Comparison of ENCODE assay signal across 8 cellular contexts in the genomic region with DNA sequence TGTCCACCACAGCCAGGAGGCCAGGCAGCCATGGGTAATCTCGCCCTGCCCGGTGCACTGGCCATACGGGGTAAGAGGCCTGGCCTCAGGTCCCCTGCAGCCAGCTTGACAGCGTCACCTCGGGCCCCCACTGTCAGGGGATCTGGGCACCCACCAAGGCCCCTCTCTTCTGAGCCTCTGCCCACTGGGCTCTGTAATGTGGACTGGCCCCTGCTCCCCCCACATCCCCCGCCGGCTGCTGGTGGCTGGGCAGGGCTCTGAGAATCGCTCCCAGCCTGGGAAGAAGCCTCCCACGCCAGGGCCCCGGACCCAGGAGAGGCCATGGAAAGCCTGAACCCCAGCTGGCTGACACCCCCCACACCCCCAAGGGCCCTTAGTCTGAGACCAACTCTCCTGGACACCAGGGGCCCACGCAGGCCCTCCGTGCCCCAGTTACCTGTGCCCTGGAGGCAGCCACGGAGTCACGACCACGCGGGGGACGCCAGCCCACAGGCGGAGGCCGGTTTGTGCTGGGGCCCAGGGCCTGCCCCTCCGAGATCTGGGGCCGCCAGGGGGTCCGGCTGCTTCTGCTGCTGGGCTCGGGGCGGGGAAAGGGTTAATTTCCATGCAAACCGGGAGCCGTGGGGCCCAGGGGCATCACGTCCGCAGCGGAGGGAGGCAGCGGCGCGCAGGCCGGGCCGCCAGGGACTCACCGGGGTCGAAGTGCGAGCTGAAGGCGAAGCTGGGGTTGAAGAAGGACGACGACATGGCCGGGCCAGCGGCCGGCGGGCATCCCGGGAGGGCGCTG. TPM values are rescaled to one million over a fixed set of nuclear protein-coding genes. Genes with fewer than 3 reads are reported as not detected.
A peak's percentile ranks its signal among the peaks of the same experiment; 100 is the strongest.
DNase-seq lines count a peak whose midpoint lies in the region; ATAC-seq and TF ChIP-seq lines count a peak whose summit lies in the region.

Gene PVALEF, plus strand, starts transcription at position 262 of the 787 bp plus-strand sequence. CDS start 15,720 bp downstream, outside the sequence.

- H3K36me3 Mint-ChIP-seq in T-helper 2 cell treated with Interferon-gamma antibody and Interleukin-4, amounts not matched to agents 5 μg/mL and 100 μg/mL, for 36 hours (ENCODE audit: low read depth): no peaks in the 10 kb centered on the region

- H3K18ac ChIP-seq in neuronal stem cell (ENCODE audit: low read length): peak within 1 kb of the TSS; percentile 98

- peak within 1 kb of the TSS; percentile 71 for H2BK5ac ChIP-seq in neuronal stem cell (ENCODE audit: low read length)

- H2AFZ ChIP-seq in neuronal stem cell (ENCODE audit: low read length): peak within 1 kb of the TSS; percentile 92

- H4K91ac ChIP-seq in neuronal stem cell (ENCODE audit: low read depth, low read length, poor library complexity): peak within 1 kb of the TSS; percentile 95

- peak within 1 kb of the TSS; percentile 100 for H2BK120ac ChIP-seq in neuronal stem cell (ENCODE audit: low read depth, low read length)

- H3K4me2 ChIP-seq in neuronal stem cell (ENCODE audit: insufficient read depth, low read length, poor library complexity, severe bottlenecking): peak within 1 kb of the TSS; percentile 86

- peaks cover 0 to 11% (median 2%) of the 10 kb centered on the region in 3 experiments for H3K27me3 ChIP-seq in neuronal stem cell (ENCODE audit: control insufficient read depth in 3 of 3, insufficient read depth in 3 of 3, low read depth in 1 of 3, low read length in 3 of 3)

- peak within 1 kb of the TSS; percentile 94 for H3K14ac ChIP-seq in neuronal stem cell (ENCODE audit: low read length)

- H3K9me3 Mint-ChIP-seq in T-helper 2 cell treated with Interferon-gamma antibody and Interleukin-4, amounts not matched to agents 5 μg/mL and 100 μg/mL, for 36 hours: no peaks in the 10 kb centered on the region

- peaks cover 12 to 19% of the 10 kb centered on the region in 2 donors for H3K4me1 ChIP-seq in neuronal stem cell (ENCODE audit: control insufficient read depth in 2 of 2, insufficient read depth in 1 of 2, low read depth in 1 of 2, low read length in 2 of 2)

- peak within 1 kb of the TSS; percentile 76 for H3K4ac ChIP-seq in neuronal stem cell (ENCODE audit: low read length)

- peak within 1 kb of the TSS; percentile 65 for H4K8ac ChIP-seq in neuronal stem cell (ENCODE audit: low read depth, low read length)

- H3K36me3 ChIP-seq in neuronal stem cell (replicated peaks in 1 of 2; ENCODE audit: control insufficient read depth in 2 of 2, insufficient read depth in 2 of 2, low read length in 2 of 2): peaks cover 0 to 2% of the 10 kb centered on the region in 2 donors

- H3K23ac ChIP-seq in neuronal stem cell (ENCODE audit: low read depth, low read length, poor library complexity): peak within 1 kb of the TSS; percentile 95

- DNase-seq in Ammon's horn (ENCODE audit: low spot score) (peak; percentile 63), NCI-H526 (lab: John Stamatoyannopoulos, UW) (peak; percentile 23 to 85), fibroblast of villous mesenchyme (ENCODE audit: low read depth) (no peak), neuronal stem cell (ENCODE audit: low spot score) (peak; percentile 38)
- DNase-seq in activated effector memory CD4-positive, alpha-beta T cell treated with anti-CD3 and anti-CD28 coated beads, Interleukin-2, amount 50 U/mL, for 16 hours: no peak
- no peak for DNase-seq in T-helper 2 cell treated with Interferon-gamma antibody and Interleukin-4, amounts not matched to agents 5 μg/mL and 100 μg/mL, for 36 hours (ENCODE audit: low spot score)

- no peak within 1 kb of the TSS for H3K27ac Mint-ChIP-seq in T-helper 2 cell treated with Interferon-gamma antibody and Interleukin-4, amounts not matched to agents 5 μg/mL and 100 μg/mL, for 36 hours

- WGBS in neuronal stem cell (ENCODE audit: extremely low coverage in 2 of 2, insufficient read length in 2 of 2, insufficient replicate concordance in 1 of 2), 2 donors: no CpG with 5 or more reads among the region's 46 CpGs

- no peaks in the 10 kb centered on the region for H3K4me1 Mint-ChIP-seq in T-helper 2 cell treated with Interferon-gamma antibody and Interleukin-4, amounts not matched to agents 5 μg/mL and 100 μg/mL, for 36 hours (ENCODE audit: low read depth)

- peak within 1 kb of the TSS; percentile 88 for H3K9ac ChIP-seq in neuronal stem cell (ENCODE audit: low read depth, low read length, poor library complexity)

- peaks cover 6% of the 10 kb centered on the region for H3K79me1 ChIP-seq in neuronal stem cell (ENCODE audit: low read depth, low read length)

- ATAC-seq in HG02884 (IDR thresholded peaks at IDR 0.05; ENCODE audit: unreplicated experiment): no peak
- ATAC-seq in HG03571 (IDR thresholded peaks at IDR 0.05; ENCODE audit: unreplicated experiment): no peak

- peak within 1 kb of the TSS; percentile 99 for H2AK5ac ChIP-seq in neuronal stem cell (ENCODE audit: low read depth, low read length)

- no peak within 1 kb of the TSS for H3K4me3 Mint-ChIP-seq in T-helper 2 cell treated with Interferon-gamma antibody and Interleukin-4, amounts not matched to agents 5 μg/mL and 100 μg/mL, for 36 hours

- peak within 1 kb of the TSS; percentile 98 for H2BK12ac ChIP-seq in neuronal stem cell (ENCODE audit: low read length)

- TF ChIP-seq CTCF in fibroblast of villous mesenchyme (IDR thresholded peaks at IDR 0.05; ENCODE audit: insufficient read depth, low read depth, low read length): no peak

- peaks cover 0 to 3% of the 10 kb centered on the region in 2 donors for H3K9me3 ChIP-seq in neuronal stem cell (replicated peaks in 1 of 2; ENCODE audit: control insufficient read depth in 2 of 2, insufficient read depth in 1 of 2, low read depth in 1 of 2, low read length in 2 of 2)

- peaks cover 11% of the 10 kb centered on the region for H3K27me3 Mint-ChIP-seq in T-helper 2 cell treated with Interferon-gamma antibody and Interleukin-4, amounts not matched to agents 5 μg/mL and 100 μg/mL, for 36 hours (ENCODE audit: low read depth)

- peak within 1 kb of the TSS; percentile 98 for H2BK15ac ChIP-seq in neuronal stem cell (ENCODE audit: low read length)

- peak within 1 kb of the TSS; percentile 27 for H3K27ac ChIP-seq in neuronal stem cell (replicated peaks; ENCODE audit: low read length)

- H3K4me3 ChIP-seq in fibroblast of villous mesenchyme (ENCODE audit: low read depth, low read length) (peak within 1 kb of the TSS; percentile 15), neuronal stem cell (ENCODE audit: low read length in 2 of 2) (peak within 1 kb of the TSS; percentile 53 to 82)

RNA-seq across cellular contexts. Expression of gene PVALEF, which starts in this region (rescaled TPM):
- total RNA-seq in fibroblast of villous mesenchyme: not detected in 2 replicates
- polyA plus RNA-seq in neuronal stem cell (2013, experiment 1 of 2): 0.06 TPM
- polyA plus RNA-seq in neuronal stem cell (2013, experiment 2 of 2): 0.04 TPM

Comparison
In these comparisons a context has a peak if more than half of its experiments do, and no peak if none do; other contexts are left out.
1. DNase-seq: peak in Ammon's horn (single experiment), NCI-H526 (2 of 2) and neuronal stem cell (single experiment); none in fibroblast of villous mesenchyme (single experiment), activated effector memory CD4-positive, alpha-beta T cell treated with anti-CD3 and anti-CD28 coated beads, Interleukin-2, amount 50 U/mL, for 16 hours (single experiment) and T-helper 2 cell treated with Interferon-gamma antibody and Interleukin-4, amounts not matched to agents 5 μg/mL and 100 μg/mL, for 36 hours (single experiment).